8 cellular contexts compared by ENCODE assay signal in genomic region chr7:150087478-150087877, GRCh38.
DNase-seq lines count a peak whose midpoint lies in the region; ATAC-seq and TF ChIP-seq lines count a peak whose summit lies in the region.
"Not testable (repeated sequence)": the region's sequence is repeated elsewhere in the genome, so short reads cannot be mapped to it uniquely, and the experiment has no call there.

No MANE protein-coding gene starts in this region.

- H3K27ac Mint-ChIP-seq in activated CD4-positive, alpha-beta T cell treated with anti-CD3 and anti-CD28 coated beads, Interleukin-2, amount 10 ng/mL, durations not matched to agents 24 days and 14 days = not testable (repeated sequence)

- not testable (repeated sequence) for H3K4me3 Mint-ChIP-seq in activated CD4-positive, alpha-beta T cell treated with anti-CD3 and anti-CD28 coated beads, Interleukin-2, amount 10 ng/mL, durations not matched to agents 24 days and 14 days

- not testable (repeated sequence) for TF ChIP-seq CTCF in AG10803 (conservative IDR thresholded peaks at IDR 0.05; ENCODE audit: low read length); fibroblast of mammary gland (conservative IDR thresholded peaks at IDR 0.05; ENCODE audit: control insufficient read depth, insufficient read depth, low read depth, low read length); sigmoid colon (IDR thresholded peaks at IDR 0.05); uterus (IDR thresholded peaks at IDR 0.05)

- H3K4me1 Mint-ChIP-seq in activated CD4-positive, alpha-beta T cell treated with anti-CD3 and anti-CD28 coated beads, Interleukin-2, amount 10 ng/mL, durations not matched to agents 24 days and 14 days = not testable (repeated sequence)

- H3K27ac ChIP-seq in sigmoid colon (peak overlapping the region in 1 of 4 donors; percentile 49), uterus (peak overlapping the region in 1 of 2 donors; percentile 55)

- TF ChIP-seq POLR2A in sigmoid colon (IDR thresholded peaks at IDR 0.05); uterus (IDR thresholded peaks at IDR 0.05): not testable (repeated sequence)

- H3K36me3 ChIP-seq in sigmoid colon, uterus: not testable (repeated sequence)

- not testable (repeated sequence) for H3K4me3 ChIP-seq in AG10803 (ENCODE audit: low read length); fibroblast of mammary gland (ENCODE audit: control insufficient read depth, low read depth, low read length); sigmoid colon; uterus

- not testable (repeated sequence) for H3K9me3 Mint-ChIP-seq in activated CD4-positive, alpha-beta T cell treated with anti-CD3 and anti-CD28 coated beads, Interleukin-2, amount 10 ng/mL, durations not matched to agents 24 days and 14 days

- ATAC-seq in left ventricle myocardium superior = peak; percentile 48

- intact Hi-C loops in activated CD4-positive, alpha-beta T cell treated with anti-CD3 and anti-CD28 coated beads, Interleukin-2, amount 10 ng/mL, durations not matched to agents 24 days and 14 days (cut with micrococcal nuclease); left ventricle myocardium superior (cut with micrococcal nuclease); sigmoid colon (cut with DNase I); uterus (cut with DNase I; ENCODE audit: low total_unique reads): not testable (repeated sequence)

- WGBS in sigmoid colon, 2 donors = 73 to 81% methylated on average over 4 of the region's 4 CpGs

- DNase-seq in AG10803 (ENCODE audit: low read depth) (peak; percentile 11), MV-4-11 (lab: John Stamatoyannopoulos, UW) (peak; percentile 70), fibroblast of mammary gland (ENCODE audit: low read depth) (peak; percentile 35), mucosa of gallbladder (ENCODE audit: low spot score) (peak; percentile 10), sigmoid colon (peak; percentile 76), uterus (peak; percentile 46)
- DNase-seq in activated CD4-positive, alpha-beta T cell treated with anti-CD3 and anti-CD28 coated beads, Interleukin-2, amount 10 ng/mL, durations not matched to agents 24 days and 14 days = peak; percentile 34
- DNase-seq in left ventricle myocardium superior = not testable (repeated sequence)

- TF ChIP-seq EP300 in sigmoid colon (IDR thresholded peaks at IDR 0.05) = not testable (repeated sequence)

- not testable (repeated sequence) for H3K9me3 ChIP-seq in sigmoid colon, uterus

- peaks cover 12% of the 10 kb centered on the region for H3K27me3 Mint-ChIP-seq in activated CD4-positive, alpha-beta T cell treated with anti-CD3 and anti-CD28 coated beads, Interleukin-2, amount 10 ng/mL, durations not matched to agents 24 days and 14 days

- not testable (repeated sequence) for H3K4me1 ChIP-seq in sigmoid colon, uterus

- not testable (repeated sequence) for H3K36me3 Mint-ChIP-seq in activated CD4-positive, alpha-beta T cell treated with anti-CD3 and anti-CD28 coated beads, Interleukin-2, amount 10 ng/mL, durations not matched to agents 24 days and 14 days (ENCODE audit: low read depth)

- H3K27me3 ChIP-seq in sigmoid colon, uterus: not testable (repeated sequence)
